In genomic region chr4:139692300-139693012, GRCh38 we compare ENCODE assay signal across 1 cellular context.
TF ChIP-seq lines count a peak whose summit lies in the region.

No MANE protein-coding gene starts in this region.

TF ChIP-seq in H1, 55 proteins besides CTCF, POLR2A, EP300 and RAD21 (continued from another document):
- no peak for TF ChIP-seq YY1 (IDR thresholded peaks at IDR 0.05; ENCODE audit: low read depth, low read length)
- no peak for TF ChIP-seq BRCA1 (IDR thresholded peaks at IDR 0.05; ENCODE audit: low read depth, low read length)
- TF ChIP-seq SIRT6 (IDR thresholded peaks at IDR 0.05; ENCODE audit: low read length), result no peak
- TF ChIP-seq RFX5 (IDR thresholded peaks at IDR 0.05; ENCODE audit: borderline replicate concordance, low read depth, low read length), result no peak
- no peak for TF ChIP-seq POU5F1 (IDR thresholded peaks at IDR 0.05; ENCODE audit: low read depth, low read length)
- no peak for TF ChIP-seq HDAC6 (IDR thresholded peaks at IDR 0.05; ENCODE audit: low read depth, low read length)
- no peak for TF ChIP-seq GABPA (IDR thresholded peaks at IDR 0.05; ENCODE audit: borderline replicate concordance, insufficient read depth, low read length)
- TF ChIP-seq FOSL1 (IDR thresholded peaks at IDR 0.05; ENCODE audit: insufficient read depth, low read depth, low read length), result no peak
